8 cellular contexts compared by ENCODE assay signal in genomic region chr9:19097431-19097830, GRCh38. TPM values are rescaled to one million over a fixed set of nuclear protein-coding genes. Genes with fewer than 3 reads are reported as not detected.
DNase-seq lines count a peak whose midpoint lies in the region; ATAC-seq, FAIRE-seq and TF ChIP-seq lines count a peak whose summit lies in the region.
"Not testable (repeated sequence)": the region's sequence is repeated elsewhere in the genome, so short reads cannot be mapped to it uniquely, and the experiment has no call there.
"Had no signal": no experiment of that assay in that cellular context is flagged by ENCODE, and none has a peak within 500 bp of the region (broad histone marks: within the 10 kb centered on the region; RNA-seq: fewer than 3 reads in every experiment).

No MANE protein-coding gene starts in this region.

- not testable (repeated sequence) for TF ChIP-seq POLR2A in GM12878 (IDR thresholded peaks at IDR 0.05; ENCODE audit: low read depth, low read length)

- H2AFZ ChIP-seq in DND-41 (ENCODE audit: low read depth, low read length); Loucy (ENCODE audit: low read length); GM12878 (ENCODE audit: control insufficient read depth, low read depth, low read length); neural progenitor cell (replicated peaks): not testable (repeated sequence)

- in situ Hi-C loops in GM12878 (cut with MboI) = not testable (repeated sequence)

- POLR2A ChIA-PET in activated CD4-positive, alpha-beta memory T cell treated with anti-CD3 and anti-CD28 coated beads for 36 hours (lab: Charles Lee) = not testable (repeated sequence)
- POLR2A ChIA-PET in GM12878 (lab: Charles Lee) = interaction anchor here (0.9 to 1.0 kb wide), 2 partner anchors 29 to 54 kb away, joined by 3 to 4 read pairs; no protein-coding TSS in a partner anchor

- CTCF ChIA-PET in activated CD4-positive, alpha-beta memory T cell treated with anti-CD3 and anti-CD28 coated beads for 36 hours (lab: Charles Lee) = interaction anchor here (0.7 to 1.6 kb wide), 4 partner anchors 11 to 360 kb away, joined by 3 to 11 read pairs (median 4); no protein-coding TSS in a partner anchor
- CTCF ChIA-PET in GM12878 (lab: Yijun Ruan, JAX) = interaction anchor here (1.0 to 1.7 kb wide), 8 partner anchors 11 to 361 kb away, joined by 3 to 18 read pairs (median 4); no protein-coding TSS in a partner anchor

- not testable (repeated sequence) for TF ChIP-seq CTCF in DND-41 (IDR thresholded peaks at IDR 0.05; ENCODE audit: borderline replicate concordance, extremely low read depth, low read length, poor library complexity, severe bottlenecking); Loucy (conservative IDR thresholded peaks at IDR 0.05; ENCODE audit: low read length); GM12878 (IDR thresholded peaks at IDR 0.05 in 2 of 3, conservative IDR thresholded peaks at IDR 0.05 in 1 of 3; ENCODE audit: control insufficient read depth in 2 of 3, extremely low read depth in 1 of 3, insufficient read depth in 1 of 3, low read depth in 3 of 3, low read length in 3 of 3); neural progenitor cell (IDR thresholded peaks at IDR 0.05)

- not testable (repeated sequence) for ATAC-seq in DND-41 (ENCODE audit: insufficient read depth, low read depth); activated T-helper 17 cell treated with anti-CD3 and anti-CD28 coated beads, Interleukin-2, amount 50 U/mL, for 72 hours (replicated peaks)
- ATAC-seq in GM12878 = peak; percentile 39

- H3K4me2 ChIP-seq in DND-41 (ENCODE audit: insufficient read depth, low read length) (0 out of 2 replicates have a peak overlapping the region, but pooled peaks have one; percentile 29), Loucy (ENCODE audit: low read depth, low read length, poor library complexity, severe bottlenecking) (peak overlapping the region; percentile 47), GM12878 (ENCODE audit: control insufficient read depth, insufficient read depth) (peak overlapping the region; percentile 12; the same call in 1 of the 2 replicates), neural progenitor cell (peak overlapping the region; percentile 51)

- not testable (repeated sequence) for H3K27me3 ChIP-seq in DND-41 (ENCODE audit: insufficient read depth, low read length, poor library complexity); Loucy (ENCODE audit: insufficient read depth, low read length, poor library complexity, severe bottlenecking); GM12878 (replicated peaks in 1 of 2; ENCODE audit: control insufficient read depth in 2 of 2, insufficient read depth in 2 of 2, low read length in 1 of 2); neural progenitor cell

- peak overlapping the region; percentile 17 for H3K4me3 Mint-ChIP-seq in T-helper 1 cell treated with Interleukin-12 subunit alpha and Interleukin-12 subunit beta and Interleukin-4 antibody, amounts not matched to agents 30 μg/mL and 1 μg/mL, for 36 hours
- not testable (repeated sequence) for H3K4me3 Mint-ChIP-seq in activated CD4-positive, alpha-beta memory T cell treated with anti-CD3 and anti-CD28 coated beads for 36 hours; neural progenitor cell
- H3K4me3 Mint-ChIP-seq in activated T-helper 17 cell treated with anti-CD3 and anti-CD28 coated beads, Interleukin-2, amount 50 U/mL, for 72 hours = peak overlapping the region; percentile 58

- not testable (repeated sequence) for H3K9ac ChIP-seq in DND-41 (ENCODE audit: low read depth, low read length); Loucy (ENCODE audit: low read depth, low read length, poor library complexity, severe bottlenecking); GM12878 (ENCODE audit: control insufficient read depth, insufficient read depth, low read length); neural progenitor cell

- H3K79me2 ChIP-seq in DND-41 (ENCODE audit: insufficient read depth, low read length) = peaks cover 70% of the 10 kb centered on the region
- peaks cover 79% of the 10 kb centered on the region for H3K79me2 ChIP-seq in Loucy (ENCODE audit: insufficient read depth, low read length)
- peaks cover 48% of the 10 kb centered on the region for H3K79me2 ChIP-seq in GM12878 (ENCODE audit: control insufficient read depth, insufficient read depth, low read length)
- peaks cover 78% of the 10 kb centered on the region for H3K79me2 ChIP-seq in neural progenitor cell (ENCODE audit: low read depth)

- FAIRE-seq in GM12878 (lab: Jason Lieb, UNC) = not testable (repeated sequence)

- H3K9me2 ChIP-seq in Loucy (replicated peaks; ENCODE audit: low read depth, low read length) = not testable (repeated sequence)

- not testable (repeated sequence) for H3K9me3 Mint-ChIP-seq in T-helper 1 cell treated with Interleukin-12 subunit alpha and Interleukin-12 subunit beta and Interleukin-4 antibody, amounts not matched to agents 30 μg/mL and 1 μg/mL, for 36 hours; activated CD4-positive, alpha-beta memory T cell treated with anti-CD3 and anti-CD28 coated beads for 36 hours; activated T-helper 17 cell treated with anti-CD3 and anti-CD28 coated beads, Interleukin-2, amount 50 U/mL, for 72 hours; neural progenitor cell

- TF ChIP-seq EP300 in GM12878 (IDR thresholded peaks at IDR 0.05; ENCODE audit: borderline replicate concordance in 1 of 2, control insufficient read depth in 1 of 2, low read depth in 2 of 2, low read length in 2 of 2) = not testable (repeated sequence)

- not testable (repeated sequence) for BruUV-seq in GM12878 (replicated peaks; lab: Mats Ljungman, UMichigan)

- not testable (repeated sequence) for H3F3A ChIP-seq in Loucy (ENCODE audit: low read depth); neural progenitor cell (ENCODE audit: low read depth)

- DNase-seq in DND-41; activated CD4-positive, alpha-beta memory T cell treated with anti-CD3 and anti-CD28 coated beads for 36 hours; GM12878 (ENCODE audit: low read depth, low spot score); neural progenitor cell (ENCODE audit: low spot score): not testable (repeated sequence)

- H3K9me3 ChIP-seq in DND-41 (ENCODE audit: insufficient read depth, low read length, severe bottlenecking); Loucy (ENCODE audit: insufficient read depth, low read depth, low read length); GM12878 (replicated peaks; ENCODE audit: control insufficient read depth, insufficient read depth, low read length); neural progenitor cell (ENCODE audit: low read depth): not testable (repeated sequence)

- peaks cover 36% of the 10 kb centered on the region for H3K4me1 ChIP-seq in DND-41 (ENCODE audit: insufficient read depth, low read length)
- peaks cover 38% of the 10 kb centered on the region for H3K4me1 ChIP-seq in Loucy (ENCODE audit: insufficient read depth, low read length, poor library complexity, severe bottlenecking)
- H3K4me1 ChIP-seq in GM12878 (ENCODE audit: control insufficient read depth, insufficient read depth, low read length); neural progenitor cell: not testable (repeated sequence)

- SMC1A ChIA-PET in GM12878 (lab: Charles Lee; ENCODE audit: uncharacterized antibody, unreplicated experiment) = interaction anchor here (0.9 to 1.6 kb wide), 10 partner anchors 11 to 77 kb away, joined by 3 to 14 read pairs (median 6); no protein-coding TSS in a partner anchor

- intact Hi-C loops in activated CD4-positive, alpha-beta memory T cell treated with anti-CD3 and anti-CD28 coated beads for 36 hours (cut with micrococcal nuclease) = not testable (repeated sequence)
- intact Hi-C loops in GM12878 (cut with micrococcal nuclease; ENCODE audit: unreplicated experiment) = loop anchor here (2.0 kb wide), 1 partner anchor 355 kb away; no protein-coding TSS in a partner anchor

- peaks cover 17% of the 10 kb centered on the region for H3K36me3 Mint-ChIP-seq in T-helper 1 cell treated with Interleukin-12 subunit alpha and Interleukin-12 subunit beta and Interleukin-4 antibody, amounts not matched to agents 30 μg/mL and 1 μg/mL, for 36 hours (ENCODE audit: low read depth)
- peaks cover 32% of the 10 kb centered on the region for H3K36me3 Mint-ChIP-seq in activated CD4-positive, alpha-beta memory T cell treated with anti-CD3 and anti-CD28 coated beads for 36 hours
- peaks cover 89% of the 10 kb centered on the region for H3K36me3 Mint-ChIP-seq in activated T-helper 17 cell treated with anti-CD3 and anti-CD28 coated beads, Interleukin-2, amount 50 U/mL, for 72 hours (ENCODE audit: low read depth)
- H3K36me3 Mint-ChIP-seq in neural progenitor cell = peaks cover 11% of the 10 kb centered on the region

- H3K27ac Mint-ChIP-seq in T-helper 1 cell treated with Interleukin-12 subunit alpha and Interleukin-12 subunit beta and Interleukin-4 antibody, amounts not matched to agents 30 μg/mL and 1 μg/mL, for 36 hours; neural progenitor cell: not testable (repeated sequence)
- H3K27ac Mint-ChIP-seq in activated CD4-positive, alpha-beta memory T cell treated with anti-CD3 and anti-CD28 coated beads for 36 hours = peak overlapping the region; percentile 51
- peak overlapping the region; percentile 51 for H3K27ac Mint-ChIP-seq in activated T-helper 17 cell treated with anti-CD3 and anti-CD28 coated beads, Interleukin-2, amount 50 U/mL, for 72 hours

- RAD21 ChIA-PET in GM12878 (lab: Charles Lee; ENCODE audit: unreplicated experiment) = interaction anchor here (1.0 to 1.7 kb wide), 7 partner anchors 12 to 359 kb away, joined by 3 to 13 read pairs (median 5); partner anchors contain the start of gene RRAGA

- H3K27me3 Mint-ChIP-seq in T-helper 1 cell treated with Interleukin-12 subunit alpha and Interleukin-12 subunit beta and Interleukin-4 antibody, amounts not matched to agents 30 μg/mL and 1 μg/mL, for 36 hours (ENCODE audit: low read depth); activated CD4-positive, alpha-beta memory T cell treated with anti-CD3 and anti-CD28 coated beads for 36 hours; activated T-helper 17 cell treated with anti-CD3 and anti-CD28 coated beads, Interleukin-2, amount 50 U/mL, for 72 hours; neural progenitor cell (ENCODE audit: insufficient read depth, low read depth): not testable (repeated sequence)

- H4K20me1 ChIP-seq in DND-41 (ENCODE audit: insufficient read depth, low read length) (peaks cover 24% of the 10 kb centered on the region; the same call in 1 of the 2 replicates), Loucy (ENCODE audit: insufficient read depth, low read length, poor library complexity, severe bottlenecking) (peaks cover 59% of the 10 kb centered on the region), neural progenitor cell (ENCODE audit: low read depth) (peaks cover 34% of the 10 kb centered on the region)
- not testable (repeated sequence) for H4K20me1 ChIP-seq in GM12878 (ENCODE audit: control insufficient read depth, insufficient read depth)

- not testable (repeated sequence) for H3K27ac ChIP-seq in DND-41 (ENCODE audit: low read length); GM12878 (ENCODE audit: control insufficient read depth, insufficient read depth); neural progenitor cell

- H3K4me1 Mint-ChIP-seq in T-helper 1 cell treated with Interleukin-12 subunit alpha and Interleukin-12 subunit beta and Interleukin-4 antibody, amounts not matched to agents 30 μg/mL and 1 μg/mL, for 36 hours (ENCODE audit: low read depth) = peaks cover 27% of the 10 kb centered on the region
- peaks cover 33% of the 10 kb centered on the region for H3K4me1 Mint-ChIP-seq in activated CD4-positive, alpha-beta memory T cell treated with anti-CD3 and anti-CD28 coated beads for 36 hours (ENCODE audit: low read depth)
- H3K4me1 Mint-ChIP-seq in activated T-helper 17 cell treated with anti-CD3 and anti-CD28 coated beads, Interleukin-2, amount 50 U/mL, for 72 hours = not testable (repeated sequence)
- H3K4me1 Mint-ChIP-seq in neural progenitor cell = peaks cover 12% of the 10 kb centered on the region

- H3K36me3 ChIP-seq in DND-41 (ENCODE audit: insufficient read depth, low read length) = peaks cover 60% of the 10 kb centered on the region
- H3K36me3 ChIP-seq in Loucy (ENCODE audit: insufficient read depth, low read length) = peaks cover 29% of the 10 kb centered on the region
- peaks cover 4 to 16% of the 10 kb centered on the region in 2 experiments; a peak in 3 of 4 replicates for H3K36me3 ChIP-seq in GM12878 (ENCODE audit: control insufficient read depth in 2 of 2, insufficient read depth in 2 of 2, low read length in 1 of 2)
- H3K36me3 ChIP-seq in neural progenitor cell = peaks cover 24% of the 10 kb centered on the region

- not testable (repeated sequence) for H3K4me3 ChIP-seq in DND-41 (ENCODE audit: low read depth in 1 of 2, low read length in 2 of 2); neural progenitor cell
- peak overlapping the region; percentile 22 for H3K4me3 ChIP-seq in Loucy (ENCODE audit: low read length, poor library complexity, severe bottlenecking)
- peak overlapping the region; percentile 31 for H3K4me3 ChIP-seq in GM12878

- TF ChIP-seq RAD21 in GM12878 (IDR thresholded peaks at IDR 0.05; ENCODE audit: insufficient read depth, low read depth, low read length) = not testable (repeated sequence)

RNA-seq across cellular contexts. Expression of gene HAUS6, which starts 5.3 kb away (rescaled TPM):
- total RNA-seq in activated CD4-positive, alpha-beta memory T cell treated with anti-CD3 and anti-CD28 coated beads for 36 hours = 10 to 100 TPM; 28.7 to 29.8 TPM
- total RNA-seq in activated T-helper 17 cell treated with anti-CD3 and anti-CD28 coated beads, Interleukin-2, amount 50 U/mL, for 72 hours = 10 to 100 TPM; 27.8 to 38.0 TPM
- total RNA-seq in GM12878 (2013; cell fraction: nucleolus; rRNA removed) = 33.5 and 34.2 TPM in 2 replicates
- total RNA-seq in GM12878 (2014; rRNA removed) = 17.1 and 22.3 TPM in 2 replicates
- total RNA-seq in GM12878 (2014; rRNA removed; fragmentation: Illumina TruSeq; extraction: Trizol) = 26.4 and 26.8 TPM in 2 replicates
- total RNA-seq in GM12878 (2021) = 17.4 and 18.0 TPM in 2 replicates
- polyA plus RNA-seq in GM12878 (2011; ENCODE audit: low read depth) = 3.9 TPM
- polyA plus RNA-seq in GM12878 (2011; rRNA removed) = 17.5 and 29.3 TPM in 2 replicates
- 6.3 and 6.9 TPM in 2 replicates for polyA plus RNA-seq in GM12878 (2011; cell fraction: cytosol; rRNA removed)
- 11.7 and 12.4 TPM in 2 replicates for polyA plus RNA-seq in GM12878 (2011; cell fraction: nucleus; rRNA removed)
- polyA plus RNA-seq in GM12878 (2012) = 6.0 and 9.0 TPM in 2 replicates
- polyA plus RNA-seq in GM12878 (2014; fragmentation: Illumina TruSeq; extraction: Trizol) = 19.5 and 26.5 TPM in 2 replicates
- 1 to 10 TPM; 7.1 to 8.4 TPM for polyA plus RNA-seq in GM12878 (2014; fragmentation: Nextera tagmentation; extraction: Ambion mirVana)
- 10.2 and 11.9 TPM in 2 replicates for polyA plus RNA-seq in GM12878 (2014; rRNA removed)
- polyA plus RNA-seq in GM12878 (2016; fragmentation: Nextera tagmentation; extraction: Ambion mirVana) = 10 to 100 TPM; 13.0 to 14.9 TPM
- 14.2 and 18.7 TPM in 2 replicates for polyA minus RNA-seq in GM12878 (2011; rRNA and poly(A)+ RNA removed)
- 6.1 and 7.7 TPM in 2 replicates for polyA minus RNA-seq in GM12878 (2011; cell fraction: cytosol; rRNA and poly(A)+ RNA removed)
- 9.3 and 14.4 TPM in 2 replicates for polyA minus RNA-seq in GM12878 (2011; cell fraction: nucleus; rRNA and poly(A)+ RNA removed)
- 40.7 and 61.2 TPM in 2 replicates for total RNA-seq in neural progenitor cell (ENCODE audit: low replicate concordance)

RNA-seq across cellular contexts. Expression of gene PLIN2, which starts 29.9 kb away (rescaled TPM):
- 10 to 100 TPM; 52.9 to 54.2 TPM for total RNA-seq in activated CD4-positive, alpha-beta memory T cell treated with anti-CD3 and anti-CD28 coated beads for 36 hours
- total RNA-seq in activated T-helper 17 cell treated with anti-CD3 and anti-CD28 coated beads, Interleukin-2, amount 50 U/mL, for 72 hours = 100 to 1,000 TPM; 114 to 136 TPM
- total RNA-seq in GM12878 (2013; cell fraction: nucleolus; rRNA removed) = 110 and 112 TPM in 2 replicates
- total RNA-seq in GM12878 (2014; rRNA removed) (37.8 and 39.1 TPM in 2 replicates), GM12878 (2014; rRNA removed; fragmentation: Illumina TruSeq; extraction: Trizol) (39.3 and 40.0 TPM in 2 replicates), GM12878 (2021) (33.4 and 34.8 TPM in 2 replicates), neural progenitor cell (ENCODE audit: low replicate concordance) (55.3 and 58.8 TPM in 2 replicates)
- polyA plus RNA-seq in GM12878 (2011; ENCODE audit: low read depth) = 46.4 TPM
- polyA plus RNA-seq in GM12878 (2011; rRNA removed) (103 and 112 TPM in 2 replicates), GM12878 (2014; fragmentation: Illumina TruSeq; extraction: Trizol) (43.4 and 52.9 TPM in 2 replicates), GM12878 (2014; fragmentation: Nextera tagmentation; extraction: Ambion mirVana) (10 to 100 TPM; 48.4 to 52.7 TPM), GM12878 (2014; rRNA removed) (31.2 and 34.8 TPM in 2 replicates), GM12878 (2016; fragmentation: Nextera tagmentation; extraction: Ambion mirVana) (10 to 100 TPM; 45.5 to 46.8 TPM)
- polyA plus RNA-seq in GM12878 (2011; cell fraction: cytosol; rRNA removed) = 125 and 147 TPM in 2 replicates
- polyA plus RNA-seq in GM12878 (2011; cell fraction: nucleus; rRNA removed) = 53.3 and 64.9 TPM in 2 replicates
- polyA plus RNA-seq in GM12878 (2012) = 49.1 and 54.8 TPM in 2 replicates
- polyA minus RNA-seq in GM12878 (2011; rRNA and poly(A)+ RNA removed) = 212 and 253 TPM in 2 replicates
- 35.3 and 35.7 TPM in 2 replicates for polyA minus RNA-seq in GM12878 (2011; cell fraction: cytosol; rRNA and poly(A)+ RNA removed)
- 42.0 and 47.9 TPM in 2 replicates for polyA minus RNA-seq in GM12878 (2011; cell fraction: nucleus; rRNA and poly(A)+ RNA removed)
- total RNA-seq: Calu3 had no signal

RNA-seq across cellular contexts. Expression of gene RRAGA, which starts 48.2 kb away (rescaled TPM):
- total RNA-seq in activated CD4-positive, alpha-beta memory T cell treated with anti-CD3 and anti-CD28 coated beads for 36 hours = 10 to 100 TPM; 43.8 to 45.5 TPM
- total RNA-seq in activated T-helper 17 cell treated with anti-CD3 and anti-CD28 coated beads, Interleukin-2, amount 50 U/mL, for 72 hours = 10 to 100 TPM; 64.0 to 66.0 TPM
- total RNA-seq in GM12878 (2013; cell fraction: nucleolus; rRNA removed) = 14.9 and 16.6 TPM in 2 replicates
- total RNA-seq in GM12878 (2014; rRNA removed) (23.5 and 26.0 TPM in 2 replicates), GM12878 (2014; rRNA removed; fragmentation: Illumina TruSeq; extraction: Trizol) (22.8 and 23.2 TPM in 2 replicates), GM12878 (2021) (41.4 and 44.5 TPM in 2 replicates), neural progenitor cell (ENCODE audit: low replicate concordance) (35.9 and 45.1 TPM in 2 replicates)
- 31.6 TPM for polyA plus RNA-seq in GM12878 (2011; ENCODE audit: low read depth)
- polyA plus RNA-seq in GM12878 (2011; rRNA removed) (54.4 and 64.4 TPM in 2 replicates), GM12878 (2014; fragmentation: Illumina TruSeq; extraction: Trizol) (36.5 and 38.4 TPM in 2 replicates), GM12878 (2014; fragmentation: Nextera tagmentation; extraction: Ambion mirVana) (10 to 100 TPM; 10.1 to 19.3 TPM), GM12878 (2014; rRNA removed) (39.3 and 39.8 TPM in 2 replicates), GM12878 (2016; fragmentation: Nextera tagmentation; extraction: Ambion mirVana) (10 to 100 TPM; 74.2 to 74.6 TPM)
- polyA plus RNA-seq in GM12878 (2011; cell fraction: cytosol; rRNA removed) = 50.4 and 53.2 TPM in 2 replicates
- polyA plus RNA-seq in GM12878 (2011; cell fraction: nucleus; rRNA removed) = 37.1 and 43.1 TPM in 2 replicates
- polyA plus RNA-seq in GM12878 (2012) = 30.7 and 37.2 TPM in 2 replicates
- polyA minus RNA-seq in GM12878 (2011; rRNA and poly(A)+ RNA removed) = 47.8 and 51.2 TPM in 2 replicates
- 13.8 and 14.0 TPM in 2 replicates for polyA minus RNA-seq in GM12878 (2011; cell fraction: cytosol; rRNA and poly(A)+ RNA removed)
- polyA minus RNA-seq in GM12878 (2011; cell fraction: nucleus; rRNA and poly(A)+ RNA removed) = 34.1 and 41.9 TPM in 2 replicates
